Comparison of ENCODE assay signal across 19 cellular contexts in genomic region chr7:107253599-107253998, GRCh38.
A peak's percentile ranks its signal among the peaks of the same experiment; 100 is the strongest.
DNase-seq lines count a peak whose midpoint lies in the region; ATAC-seq and TF ChIP-seq lines count a peak whose summit lies in the region.
"Had no signal": no experiment of that assay in that cellular context is flagged by ENCODE, and none has a peak within 500 bp of the region (broad histone marks: within the 10 kb centered on the region; RNA-seq: fewer than 3 reads in every experiment).

No MANE protein-coding gene starts in this region.

- no peaks in the 10 kb centered on the region for H3K4me1 Mint-ChIP-seq in CD14-positive monocyte

- TF ChIP-seq CTCF in CD14-positive monocyte (IDR thresholded peaks at IDR 0.05), result no peak

- ATAC-seq in left ventricle myocardium superior, result peak; percentile 92
- no peak for ATAC-seq in HG03520 (IDR thresholded peaks at IDR 0.05; ENCODE audit: unreplicated experiment)
- ATAC-seq: GM23338, HCT116, Panc1 had no signal

- H3K27ac Mint-ChIP-seq in CD14-positive monocyte, result no peak overlapping the region
- H3K27ac Mint-ChIP-seq: GM23338 had no signal

- H3K4me3 Mint-ChIP-seq in CD14-positive monocyte, result no peak overlapping the region
- H3K4me3 Mint-ChIP-seq: GM23338 had no signal

- peaks cover 9 to 12% of the 10 kb centered on the region in 2 donors for H3K36me3 Mint-ChIP-seq in CD14-positive monocyte

- H3K27me3 Mint-ChIP-seq in CD14-positive monocyte (ENCODE audit: low read depth in 3 of 3), result no peaks in the 10 kb centered on the region

- intact Hi-C loops in CD14-positive monocyte (cut with micrococcal nuclease), result no loop called here
- intact Hi-C loops in left ventricle myocardium superior (cut with micrococcal nuclease), result no loop called here
- intact Hi-C loops in posterior cingulate gyrus (cut with DNase I), result no loop called here

- DNase-seq in CD14-positive monocyte (ENCODE audit: low spot score), result peak; percentile 39
- DNase-seq in cerebellar cortex (ENCODE audit: low spot score), result peak; percentile 96
- peak; percentile 50 for DNase-seq in left ventricle myocardium superior
- DNase-seq in posterior cingulate gyrus, result peak in 7 of 10 donors; percentile 15 to 89 (median 48)
- no peak for DNase-seq in NCI-H82 (lab: John Stamatoyannopoulos, UW)
- no peak for DNase-seq in globus pallidus (ENCODE audit: low spot score)
- no peak for DNase-seq in iPS-NIHi7 (ENCODE audit: extremely low spot score)
- DNase-seq: 8988T, COR-L47, GDM1, NCI-H1092 treated with DMSO at 0.1 percent for 48 hours, NCI-H146, NCI-H2081, NCI-H446 treated with DMSO at 0.1 percent for 48 hours, NCI-H69 had no signal

- H3K9me3 Mint-ChIP-seq in CD14-positive monocyte, result peaks cover 0 to 1% (median 0%) of the 10 kb centered on the region in 7 donors
- H3K9me3 Mint-ChIP-seq: GM23338 had no signal

Comparison
In these comparisons a context has a peak if more than half of its experiments do, and no peak if none do; other contexts are left out.
1. DNase-seq: peak in CD14-positive monocyte (single experiment), cerebellar cortex (single experiment), left ventricle myocardium superior (single experiment) and posterior cingulate gyrus (7 of 10); none in NCI-H82 (single experiment), globus pallidus (single experiment) and iPS-NIHi7 (single experiment).